In the genomic region with DNA sequence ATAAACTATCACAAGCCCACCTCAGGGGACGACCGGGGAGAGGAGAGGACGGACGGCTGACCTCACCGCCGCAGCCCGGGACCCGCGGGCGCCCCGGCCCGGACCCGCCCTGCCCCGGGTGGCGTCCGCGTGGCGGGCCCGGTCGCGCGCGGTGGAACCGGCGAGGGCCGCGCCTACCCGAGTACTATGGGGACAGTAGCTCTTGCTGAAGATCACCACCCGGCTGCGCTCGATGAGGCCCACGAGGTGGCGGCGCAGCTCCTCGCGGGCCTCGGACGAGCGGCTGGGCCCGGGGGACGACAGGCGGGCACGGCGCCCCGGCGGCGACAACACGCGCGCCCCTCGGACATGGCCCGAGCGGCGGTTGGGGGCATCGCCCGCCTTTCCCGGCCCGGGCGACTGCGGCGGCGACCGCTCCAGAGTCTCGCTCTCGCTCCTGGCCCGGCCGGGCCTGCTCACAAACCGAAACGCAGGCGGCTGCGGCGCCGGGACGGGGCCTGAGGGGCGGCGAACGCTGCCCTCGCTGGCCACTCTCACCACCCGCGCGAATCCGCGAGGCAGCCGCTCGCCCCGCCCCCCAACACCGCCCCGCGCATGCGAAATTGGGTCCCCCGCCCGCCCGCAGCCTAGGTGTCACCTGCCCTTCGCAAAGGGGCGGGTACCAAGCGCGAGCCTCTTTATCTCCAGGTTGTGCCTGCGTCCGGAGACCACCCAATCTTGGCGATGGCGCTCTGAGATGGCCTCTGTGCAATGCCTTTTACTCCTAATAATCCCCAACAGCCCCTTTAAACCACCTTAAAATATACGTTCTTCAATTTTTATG, we compare ENCODE assay signal across 8 cellular contexts. TPM values are rescaled to one million over a fixed set of nuclear protein-coding genes. Genes with fewer than 3 reads are reported as not detected.
DNase-seq lines count a peak whose midpoint lies in the region; ATAC-seq, FAIRE-seq and TF ChIP-seq lines count a peak whose summit lies in the region.

A gene (minus strand): TSS at position 554 of the 823 bp plus-strand sequence.

- peak within 1 kb of the TSS; percentile 62 to 80 for H3K9ac ChIP-seq in kidney (ENCODE audit: low read length in 2 of 2)

- peak within 1 kb of the TSS; percentile 86 to 91 for H3K4me3 ChIP-seq in kidney (ENCODE audit: low read length in 2 of 2)

- no peak for FAIRE-seq in kidney (lab: Jason Lieb, UNC)

- H3K27ac ChIP-seq in kidney (ENCODE audit: low read depth in 2 of 2, low read length in 2 of 2): no peak within 1 kb of the TSS

- TF ChIP-seq CTCF in kidney (IDR thresholded peaks at IDR 0.05; ENCODE audit: borderline replicate concordance, extremely low read depth, insufficient read depth): no peak

- no peaks in the 10 kb centered on the region for H3K9me3 ChIP-seq in kidney (ENCODE audit: control insufficient read depth in 1 of 2, low read length in 2 of 2)

- ATAC-seq in GM21723 (IDR thresholded peaks at IDR 0.05; ENCODE audit: unreplicated experiment) (no peak), HG02884 (IDR thresholded peaks at IDR 0.05; ENCODE audit: unreplicated experiment) (no peak)

- no peaks in the 10 kb centered on the region for H3K36me3 ChIP-seq in kidney (ENCODE audit: control insufficient read depth in 1 of 2, insufficient read depth in 2 of 2, low read length in 2 of 2)

- DNase-seq in GF-D8 (lab: John Stamatoyannopoulos, UW) (peak; percentile 37), NCI-H2029 (lab: John Stamatoyannopoulos, UW) (peak; percentile 80), cerebellar cortex (ENCODE audit: low spot score) (peak; percentile 78), kidney (peak; percentile 94)
- peak; percentile 73 to 82 for DNase-seq in activated CD4-positive, alpha-beta T cell treated with anti-CD3 and anti-CD28 coated beads for 24 hours (ENCODE audit: low read depth in 2 of 2)
- peak; percentile 87 for DNase-seq in stimulated activated CD4-positive, alpha-beta T cell treated with anti-CD3 and anti-CD28 coated beads, Interleukin-12 subunit alpha, Interleukin-12 subunit beta, amount 100 ng/mL, for 4 hours

- intact Hi-C loops in kidney (cut with DNase I): no loop called here

- peaks cover 0 to 3% of the 10 kb centered on the region in 2 donors for H3K4me1 ChIP-seq in kidney (ENCODE audit: control insufficient read depth in 1 of 2, insufficient read depth in 1 of 2, low read depth in 1 of 2, low read length in 2 of 2)

RNA-seq across cellular contexts. Expression of the gene that starts here (rescaled TPM):
- 12.1 TPM for total RNA-seq in kidney
- polyA plus RNA-seq in kidney (ENCODE audit: insufficient read depth, low read depth, low replicate concordance): 10.8 TPM

Comparison
In these comparisons a context has a peak if more than half of its experiments do, and no peak if none do; other contexts are left out.
1. DNase-seq: peak in every context shown above with its lines; median percentile 94 in kidney; 87 in stimulated activated CD4-positive, alpha-beta T cell treated with anti-CD3 and anti-CD28 coated beads, Interleukin-12 subunit alpha, Interleukin-12 subunit beta, amount 100 ng/mL, for 4 hours; 80 in NCI-H2029; 78 in cerebellar cortex; 78 in activated CD4-positive, alpha-beta T cell treated with anti-CD3 and anti-CD28 coated beads for 24 hours; 37 in GF-D8.